Comparison of ENCODE assay signal across 8 cellular contexts in genomic region chr22:20156611-20157415, GRCh38. TPM values are rescaled to one million over a fixed set of nuclear protein-coding genes. Genes with fewer than 3 reads are reported as not detected.
DNase-seq lines count a peak whose midpoint lies in the region; ATAC-seq and TF ChIP-seq lines count a peak whose summit lies in the region.

No MANE protein-coding gene starts in this region.

- DNase-seq in A172 (ENCODE audit: low spot score) = peak; percentile 33
- DNase-seq in NCI-H446 (lab: John Stamatoyannopoulos, UW) = peak; percentile 60 to 87
- peak; percentile 86 for DNase-seq in activated CD4-positive, alpha-beta T cell treated with anti-CD3 and anti-CD28 coated beads, Interleukin-2, amount 10 ng/mL, durations not matched to agents 7 days and 5 days
- peak; percentile 86 for DNase-seq in colonic mucosa
- DNase-seq in stimulated activated CD4-positive, alpha-beta T cell treated with anti-CD3 and anti-CD28 coated beads, Interleukin-4, amount 100 ng/mL, for 48 hours (ENCODE audit: low read depth in 2 of 2) = peak; percentile 75 to 96

- no peaks in the 10 kb centered on the region for H3K9me3 Mint-ChIP-seq in activated CD4-positive, alpha-beta T cell treated with anti-CD3 and anti-CD28 coated beads, Interleukin-2, amount 10 ng/mL, durations not matched to agents 7 days and 5 days

- peak overlapping the region; percentile 50 for H3K27ac Mint-ChIP-seq in activated CD4-positive, alpha-beta T cell treated with anti-CD3 and anti-CD28 coated beads, Interleukin-2, amount 10 ng/mL, durations not matched to agents 7 days and 5 days

- POLR2A ChIA-PET in activated CD4-positive, alpha-beta T cell treated with anti-CD3 and anti-CD28 coated beads, Interleukin-2, amount 10 ng/mL, durations not matched to agents 7 days and 5 days (lab: Charles Lee) = interaction anchor here (0.6 kb wide), 1 partner anchor 59 kb away, joined by 4 read pairs; no protein-coding TSS in a partner anchor

- intact Hi-C loops in colonic mucosa (cut with DNase I) = loop anchor here (1.0 kb wide), 1 partner anchor 128 kb away; no protein-coding TSS in a partner anchor

- TF ChIP-seq CTCF in colonic mucosa (IDR thresholded peaks at IDR 0.05) = peak; percentile 100
- TF ChIP-seq CTCF in liver (IDR thresholded peaks at IDR 0.05; ENCODE audit: low read depth, low read length, missing input control) = peak; percentile 99

- peak; percentile 98 to 99 for TF ChIP-seq RAD21 in liver (IDR thresholded peaks at IDR 0.05)

- no peak overlapping the region for H3K4me3 Mint-ChIP-seq in activated CD4-positive, alpha-beta T cell treated with anti-CD3 and anti-CD28 coated beads, Interleukin-2, amount 10 ng/mL, durations not matched to agents 7 days and 5 days

- H3K27me3 ChIP-seq in colonic mucosa (no peaks in the 10 kb centered on the region), liver (ENCODE audit: control insufficient read depth in 4 of 4, insufficient read depth in 4 of 4, low read length in 3 of 4) (no peaks in the 10 kb centered on the region)

- H3K4me1 ChIP-seq in colonic mucosa (no peaks in the 10 kb centered on the region), liver (ENCODE audit: control insufficient read depth in 4 of 4, insufficient read depth in 4 of 4, low read length in 3 of 4) (no peaks in the 10 kb centered on the region)

- H3K4me3 ChIP-seq in colonic mucosa = no peak overlapping the region
- H3K4me3 ChIP-seq in liver (ENCODE audit: low read depth in 1 of 3, low read length in 3 of 3) = no peak overlapping the region

- peak; percentile 59 for ATAC-seq in GM18498 (IDR thresholded peaks at IDR 0.05; ENCODE audit: unreplicated experiment)
- no peak for ATAC-seq in HG03139 (IDR thresholded peaks at IDR 0.05; ENCODE audit: unreplicated experiment)

- 40% methylated on average over 16 of the region's 16 CpGs for WGBS in liver

- H3K9me3 ChIP-seq in colonic mucosa (no peaks in the 10 kb centered on the region), liver (ENCODE audit: control insufficient read depth in 4 of 4, low read length in 3 of 4) (no peaks in the 10 kb centered on the region)

- H3K9ac ChIP-seq in colonic mucosa (ENCODE audit: low read depth in 2 of 2, low read length in 2 of 2) (no peak overlapping the region), liver (ENCODE audit: low read depth in 1 of 2, low read length in 2 of 2) (no peak overlapping the region)

- peaks cover 3% of the 10 kb centered on the region for H3K27me3 Mint-ChIP-seq in activated CD4-positive, alpha-beta T cell treated with anti-CD3 and anti-CD28 coated beads, Interleukin-2, amount 10 ng/mL, durations not matched to agents 7 days and 5 days

- H3K36me3 ChIP-seq in colonic mucosa (no peaks in the 10 kb centered on the region), liver (ENCODE audit: control insufficient read depth in 4 of 4, insufficient read depth in 3 of 4, low read depth in 1 of 4, low read length in 3 of 4) (no peaks in the 10 kb centered on the region)

- peaks cover 4% of the 10 kb centered on the region for H3K4me1 Mint-ChIP-seq in activated CD4-positive, alpha-beta T cell treated with anti-CD3 and anti-CD28 coated beads, Interleukin-2, amount 10 ng/mL, durations not matched to agents 7 days and 5 days

- H3K27ac ChIP-seq in colonic mucosa (no peak overlapping the region), liver (ENCODE audit: low read depth in 1 of 2, low read length in 2 of 2) (no peak overlapping the region)

- H3K36me3 Mint-ChIP-seq in activated CD4-positive, alpha-beta T cell treated with anti-CD3 and anti-CD28 coated beads, Interleukin-2, amount 10 ng/mL, durations not matched to agents 7 days and 5 days (ENCODE audit: low read depth) = no peaks in the 10 kb centered on the region

- CTCF ChIA-PET in activated CD4-positive, alpha-beta T cell treated with anti-CD3 and anti-CD28 coated beads, Interleukin-2, amount 10 ng/mL, durations not matched to agents 7 days and 5 days (lab: Charles Lee) = interaction anchor here (0.6 to 2.5 kb wide), 14 partner anchors 10 to 230 kb away, joined by 3 to 11 read pairs (median 3); partner anchors contain the start of gene TRMT2A

TF ChIP-seq in liver, 16 proteins besides CTCF, POLR2A, EP300 and RAD21:
- TF ChIP-seq SP1 (IDR thresholded peaks at IDR 0.05) = no peak
- TF ChIP-seq NR2F2 (IDR thresholded peaks at IDR 0.05) = no peak
- no peak for TF ChIP-seq FOXA1 (IDR thresholded peaks at IDR 0.05)
- TF ChIP-seq TAF1 (conservative IDR thresholded peaks at IDR 0.05) = no peak
- no peak for TF ChIP-seq EGR1 (IDR thresholded peaks at IDR 0.05; ENCODE audit: low read depth in 2 of 2)
- no peak for TF ChIP-seq FOXA2 (IDR thresholded peaks at IDR 0.05)
- no peak for TF ChIP-seq RXRA (IDR thresholded peaks at IDR 0.05)
- no peak for TF ChIP-seq HNF4A (conservative IDR thresholded peaks at IDR 0.05)
- no peak for TF ChIP-seq YY1 (IDR thresholded peaks at IDR 0.05)
TF ChIP-seq in liver: peak in this region for 0.

RNA-seq across cellular contexts. Expression of gene CCDC188, which starts 6.0 kb away (rescaled TPM):
- not detected in 2 replicates for total RNA-seq in A172 (2014; rRNA removed; shearing (Covaris generic))
- under 1 TPM; 0.12 to 0.23 TPM for total RNA-seq in activated CD4-positive, alpha-beta T cell treated with anti-CD3 and anti-CD28 coated beads, Interleukin-2, amount 10 ng/mL, durations not matched to agents 7 days and 5 days
- total RNA-seq in colonic mucosa (under 1 TPM; 0.22 to 0.32 TPM), liver (not detected)
- polyA plus RNA-seq in liver = not detected

RNA-seq across cellular contexts. Expression of gene ZDHHC8, which starts 25.2 kb away (rescaled TPM):
- total RNA-seq in A172 (2014; rRNA removed; shearing (Covaris generic)) = 4.3 and 8.6 TPM in 2 replicates
- 10 to 100 TPM; 57.9 to 58.9 TPM for total RNA-seq in activated CD4-positive, alpha-beta T cell treated with anti-CD3 and anti-CD28 coated beads, Interleukin-2, amount 10 ng/mL, durations not matched to agents 7 days and 5 days
- total RNA-seq in colonic mucosa (10 to 100 TPM; 27.9 to 34.1 TPM), liver (1 to 10 TPM; 2.9 to 7.7 TPM)
- polyA plus RNA-seq in liver = 10 to 100 TPM in 1 of 2 donors, 1 to 10 TPM in 1; 5.8 to 11.8 TPM

RNA-seq across cellular contexts. Expression of gene TRMT2A, which starts 39.8 kb away (rescaled TPM):
- 30.8 and 31.1 TPM in 2 replicates for total RNA-seq in A172 (2014; rRNA removed; shearing (Covaris generic))
- total RNA-seq in activated CD4-positive, alpha-beta T cell treated with anti-CD3 and anti-CD28 coated beads, Interleukin-2, amount 10 ng/mL, durations not matched to agents 7 days and 5 days = 10 to 100 TPM; 85.5 to 91.4 TPM
- total RNA-seq in colonic mucosa (10 to 100 TPM; 31.9 to 63.6 TPM), liver (10 to 100 TPM; 26.2 to 32.9 TPM)
- 10 to 100 TPM; 19.9 to 24.1 TPM for polyA plus RNA-seq in liver

RNA-seq across cellular contexts. Expression of gene RANBP1, which starts 40.9 kb away (rescaled TPM):
- total RNA-seq in A172 (2014; rRNA removed; shearing (Covaris generic)) = 430 and 525 TPM in 2 replicates
- total RNA-seq in activated CD4-positive, alpha-beta T cell treated with anti-CD3 and anti-CD28 coated beads, Interleukin-2, amount 10 ng/mL, durations not matched to agents 7 days and 5 days = 100 to 1,000 TPM; 229 to 234 TPM
- total RNA-seq in colonic mucosa = 100 to 1,000 TPM in 1 of 2 donors, 10 to 100 TPM in 1; 71.2 to 266 TPM
- 100 to 1,000 TPM in 1 of 2 donors, 10 to 100 TPM in 1; 77.4 to 102 TPM for total RNA-seq in liver
- polyA plus RNA-seq in liver = 10 to 100 TPM; 62.3 to 98.1 TPM

Comparison
In these comparisons a context has a peak if more than half of its experiments do, and no peak if none do; other contexts are left out.
1. DNase-seq: peak in every context shown above with its lines; median percentile 86 in activated CD4-positive, alpha-beta T cell treated with anti-CD3 and anti-CD28 coated beads, Interleukin-2, amount 10 ng/mL, durations not matched to agents 7 days and 5 days; 86 in colonic mucosa; 86 in stimulated activated CD4-positive, alpha-beta T cell treated with anti-CD3 and anti-CD28 coated beads, Interleukin-4, amount 100 ng/mL, for 48 hours; 74 in NCI-H446; 33 in A172.